ENCODE assay signal across 1 cellular context in the genomic region with DNA sequence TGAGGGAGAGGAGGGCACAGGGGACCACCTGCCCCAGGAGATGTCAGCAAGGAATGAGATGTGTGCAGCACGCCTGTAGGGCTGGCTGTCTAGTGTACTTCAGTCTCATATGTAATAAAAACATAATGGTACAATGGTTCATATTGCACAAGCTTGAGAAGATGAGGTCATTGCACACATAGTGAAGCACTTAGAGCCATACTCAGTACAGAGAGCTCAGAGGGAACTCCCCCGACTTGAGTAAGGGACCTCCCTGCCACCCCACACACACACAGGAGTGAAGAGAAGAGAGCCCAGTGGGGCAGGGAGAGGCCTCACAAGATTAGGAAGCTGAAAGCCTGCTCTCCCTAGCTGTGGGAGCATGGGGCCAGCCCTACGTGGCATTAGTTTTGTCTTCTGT.
TF ChIP-seq lines count a peak whose summit lies in the region.

No MANE protein-coding gene starts in this region.

TF ChIP-seq in HEK293, 187 proteins besides CTCF, POLR2A, EP300 and RAD21 (continued from another document):
- TF ChIP-seq, protein P1, sequence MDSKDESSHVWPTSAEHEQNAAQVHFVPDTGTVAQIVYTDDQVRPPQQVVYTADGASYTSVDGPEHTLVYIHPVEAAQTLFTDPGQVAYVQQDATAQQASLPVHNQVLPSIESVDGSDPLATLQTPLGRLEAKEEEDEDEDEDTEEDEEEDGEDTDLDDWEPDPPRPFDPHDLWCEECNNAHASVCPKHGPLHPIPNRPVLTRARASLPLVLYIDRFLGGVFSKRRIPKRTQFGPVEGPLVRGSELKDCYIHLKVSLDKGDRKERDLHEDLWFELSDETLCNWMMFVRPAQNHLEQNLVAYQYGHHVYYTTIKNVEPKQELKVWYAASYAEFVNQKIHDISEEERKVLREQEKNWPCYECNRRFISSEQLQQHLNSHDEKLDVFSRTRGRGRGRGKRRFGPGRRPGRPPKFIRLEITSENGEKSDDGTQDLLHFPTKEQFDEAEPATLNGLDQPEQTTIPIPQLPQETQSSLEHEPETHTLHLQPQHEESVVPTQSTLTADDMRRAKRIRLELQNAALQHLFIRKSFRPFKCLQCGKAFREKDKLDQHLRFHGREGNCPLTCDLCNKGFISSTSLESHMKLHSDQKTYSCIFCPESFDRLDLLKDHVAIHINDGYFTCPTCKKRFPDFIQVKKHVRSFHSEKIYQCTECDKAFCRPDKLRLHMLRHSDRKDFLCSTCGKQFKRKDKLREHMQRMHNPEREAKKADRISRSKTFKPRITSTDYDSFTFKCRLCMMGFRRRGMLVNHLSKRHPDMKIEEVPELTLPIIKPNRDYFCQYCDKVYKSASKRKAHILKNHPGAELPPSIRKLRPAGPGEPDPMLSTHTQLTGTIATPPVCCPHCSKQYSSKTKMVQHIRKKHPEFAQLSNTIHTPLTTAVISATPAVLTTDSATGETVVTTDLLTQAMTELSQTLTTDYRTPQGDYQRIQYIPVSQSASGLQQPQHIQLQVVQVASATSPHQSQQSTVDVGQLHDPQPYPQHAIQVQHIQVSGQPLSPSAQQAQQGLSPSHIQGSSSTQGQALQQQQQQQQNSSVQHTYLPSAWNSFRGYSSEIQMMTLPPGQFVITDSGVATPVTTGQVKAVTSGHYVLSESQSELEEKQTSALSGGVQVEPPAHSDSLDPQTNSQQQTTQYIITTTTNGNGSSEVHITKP (tag by site-specific recombination; IDR thresholded peaks at IDR 0.05), result no peak
- TF ChIP-seq HOXC10 (CRISPR knock-in tag; IDR thresholded peaks at IDR 0.05), result no peak
- no peak for TF ChIP-seq ZNF664 (tag by site-specific recombination; IDR thresholded peaks at IDR 0.05)
